9 cellular contexts compared by ENCODE assay signal in genomic region chr2:179936654-179937053, GRCh38.
DNase-seq lines count a peak whose midpoint lies in the region; ATAC-seq, FAIRE-seq and TF ChIP-seq lines count a peak whose summit lies in the region.
"Had no signal": no experiment of that assay in that cellular context is flagged by ENCODE, and none has a peak within 500 bp of the region (broad histone marks: within the 10 kb centered on the region; RNA-seq: fewer than 3 reads in every experiment).

No MANE protein-coding gene starts in this region.

- no peak overlapping the region for H3K4me3 Mint-ChIP-seq in H9
- H3K4me3 Mint-ChIP-seq in stimulated activated naive CD8-positive, alpha-beta T cell treated with anti-CD3 and anti-CD28 coated beads, Interleukin-15, amount 100 ng/mL, for 72 hours: no peak overlapping the region

- H3K27ac ChIP-seq in H9 (ENCODE audit: insufficient read length, low read depth, low read length) (no peak overlapping the region), SJCRH30 (no peak overlapping the region), foreskin keratinocyte (no peak overlapping the region)
- H3K27ac ChIP-seq: SJSA1 had no signal

- no peak overlapping the region for H4K91ac ChIP-seq in H9 (ENCODE audit: insufficient read length, low read depth, low read length)

- H3K18ac ChIP-seq in H9 (ENCODE audit: insufficient read length, low read depth, low read length): no peak overlapping the region

- H2AFZ ChIP-seq in H9 (ENCODE audit: low read length): no peak overlapping the region

- H3K23me2 ChIP-seq in H9 (ENCODE audit: insufficient read length, low read depth, low read length, poor library complexity, severe bottlenecking): no peaks in the 10 kb centered on the region

- no peak overlapping the region for H3T11ph ChIP-seq in H9 (ENCODE audit: low read length)

- no peak overlapping the region for H2BK120ac ChIP-seq in H9 (ENCODE audit: low read depth, low read length, poor library complexity, severe bottlenecking)

- H2BK12ac ChIP-seq in H9 (ENCODE audit: insufficient read length, low read depth, low read length): no peak overlapping the region

- no peak overlapping the region for H3K4me2 ChIP-seq in H9 (ENCODE audit: insufficient read depth, insufficient read length, low read length)

- H3K27me3 ChIP-seq in H9 (ENCODE audit: insufficient read depth, low read length) (no peaks in the 10 kb centered on the region), SJCRH30 (no peaks in the 10 kb centered on the region), foreskin keratinocyte (no peaks in the 10 kb centered on the region)
- H3K27me3 ChIP-seq: SJSA1 had no signal

- no peaks in the 10 kb centered on the region for H3K36me3 ChIP-seq in SJCRH30
- H3K36me3 ChIP-seq: SJSA1 had no signal

- TF ChIP-seq CTCF in D721Med (IDR thresholded peaks at IDR 0.05; ENCODE audit: insufficient read depth, missing control alignments): peak; percentile 39
- TF ChIP-seq CTCF in H9 (conservative IDR thresholded peaks at IDR 0.05): peak; percentile 78
- TF ChIP-seq CTCF in foreskin keratinocyte (conservative IDR thresholded peaks at IDR 0.05): peak; percentile 63

- H3K79me1 ChIP-seq in H9 (ENCODE audit: insufficient read depth, low read depth, low read length, poor library complexity, severe bottlenecking): no peaks in the 10 kb centered on the region

- no peak overlapping the region for H3K4ac ChIP-seq in H9 (ENCODE audit: low read depth, low read length)

- no peak overlapping the region for H3K4me3 ChIP-seq in SJCRH30
- H3K4me3 ChIP-seq: SJSA1 had no signal

- H2BK15ac ChIP-seq in H9 (ENCODE audit: low read depth, low read length): no peak overlapping the region

- H2BK5ac ChIP-seq in H9 (ENCODE audit: insufficient read length, low read length): no peak overlapping the region

- H3K4me1 ChIP-seq in H9 (ENCODE audit: insufficient read depth, low read length) (no peaks in the 10 kb centered on the region), SJCRH30 (peaks cover 15% of the 10 kb centered on the region), foreskin keratinocyte (no peaks in the 10 kb centered on the region)
- H3K4me1 ChIP-seq: SJSA1 had no signal

- no CpG with 5 or more reads among the region's 3 CpGs for WGBS in H9 (ENCODE audit: extremely low coverage, insufficient read length, low lambda C conversion rate)

- no peaks in the 10 kb centered on the region for H4K20me1 ChIP-seq in H9 (ENCODE audit: control insufficient read depth, insufficient read depth, insufficient read length)

- H3K23ac ChIP-seq in H9 (ENCODE audit: insufficient read length, low read depth, low read length): no peak overlapping the region

- ATAC-seq in foreskin keratinocyte (peak; percentile 77), HG02588 (IDR thresholded peaks at IDR 0.05; ENCODE audit: unreplicated experiment) (no peak)
- ATAC-seq in stimulated activated naive CD8-positive, alpha-beta T cell treated with anti-CD3 and anti-CD28 coated beads, Interleukin-15, amount 100 ng/mL, for 72 hours: no peak

- H4K5ac ChIP-seq in H9 (ENCODE audit: insufficient read length, low read depth, low read length): no peak overlapping the region

- no peak overlapping the region for H3K14ac ChIP-seq in H9 (ENCODE audit: insufficient read depth, low read length)

- H3K27ac Mint-ChIP-seq in H9: no peak overlapping the region
- H3K27ac Mint-ChIP-seq in stimulated activated naive CD8-positive, alpha-beta T cell treated with anti-CD3 and anti-CD28 coated beads, Interleukin-15, amount 100 ng/mL, for 72 hours: no peak overlapping the region

- peaks cover 14 to 18% of the 10 kb centered on the region in 2 experiments for H3K4me1 Mint-ChIP-seq in H9
- no peaks in the 10 kb centered on the region for H3K4me1 Mint-ChIP-seq in stimulated activated naive CD8-positive, alpha-beta T cell treated with anti-CD3 and anti-CD28 coated beads, Interleukin-15, amount 100 ng/mL, for 72 hours

- H3K79me2 ChIP-seq in H9 (ENCODE audit: insufficient read depth, low read length): no peaks in the 10 kb centered on the region

- no peaks in the 10 kb centered on the region for H3K27me3 Mint-ChIP-seq in H9 (ENCODE audit: low read depth)
- H3K27me3 Mint-ChIP-seq in stimulated activated naive CD8-positive, alpha-beta T cell treated with anti-CD3 and anti-CD28 coated beads, Interleukin-15, amount 100 ng/mL, for 72 hours: no peaks in the 10 kb centered on the region

- no peak overlapping the region for H3K56ac ChIP-seq in H9 (ENCODE audit: insufficient read length, low read depth, low read length)

- FAIRE-seq in D721Med (lab: Jason Lieb, UNC) (no peak), frontal cortex (lab: Jason Lieb, UNC) (no peak)

- no peaks in the 10 kb centered on the region for H3K36me3 Mint-ChIP-seq in H9 (ENCODE audit: insufficient read depth in 1 of 3, low read depth in 3 of 3)

- H3K9me3 ChIP-seq in H9 (ENCODE audit: control insufficient read depth, low read depth, low read length) (no peaks in the 10 kb centered on the region), SJCRH30 (replicated peaks) (no peaks in the 10 kb centered on the region)
- H3K9me3 ChIP-seq: SJSA1 had no signal

- DNase-seq in D721Med (ENCODE audit: insufficient read length, low spot score) (no peak), H9 (peak; percentile 56), SJCRH30 (peak; percentile 26 to 52), foreskin keratinocyte (peak in 1 of 2 donors; percentile 29), NCI-H446 treated with DMSO at 0.1 percent for 48 hours (lab: John Stamatoyannopoulos, UW) (no peak), frontal cortex (ENCODE audit: low spot score in 2 of 2) (no peak)
- peak; percentile 7 to 14 for DNase-seq in stimulated activated naive CD8-positive, alpha-beta T cell treated with anti-CD3 and anti-CD28 coated beads, Interleukin-15, amount 100 ng/mL, for 72 hours

- no peak overlapping the region for H3K9ac ChIP-seq in H9 (ENCODE audit: extremely low read depth, insufficient read length, low read length)

- no peak overlapping the region for H2AK5ac ChIP-seq in H9 (ENCODE audit: insufficient read length, low read length)

- H4K8ac ChIP-seq in H9 (replicated peaks; ENCODE audit: insufficient read length, low read depth, low read length): no peak overlapping the region

- H2BK20ac ChIP-seq in H9 (ENCODE audit: low read depth, low read length, poor library complexity, severe bottlenecking): no peak overlapping the region

- peaks cover 0 to under 1% of the 10 kb centered on the region in 2 experiments; a peak in 1 of 5 replicates for H3K9me3 Mint-ChIP-seq in H9
- peaks cover 0 to 1% of the 10 kb centered on the region in 2 donors for H3K9me3 Mint-ChIP-seq in stimulated activated naive CD8-positive, alpha-beta T cell treated with anti-CD3 and anti-CD28 coated beads, Interleukin-15, amount 100 ng/mL, for 72 hours

Comparison
In these comparisons a context has a peak if more than half of its experiments do, and no peak if none do; other contexts are left out.
1. DNase-seq: peak in H9 (single experiment), SJCRH30 (2 of 2) and stimulated activated naive CD8-positive, alpha-beta T cell treated with anti-CD3 and anti-CD28 coated beads, Interleukin-15, amount 100 ng/mL, for 72 hours (2 of 2); none in D721Med (single experiment), NCI-H446 treated with DMSO at 0.1 percent for 48 hours (single experiment) and frontal cortex (0 of 2).
2. Peak in every context shown above with its lines, with median percentiles within 50 percentile points of each other: CTCF ChIP-seq.